Comparison of ENCODE assay signal across 13 cellular contexts in the genomic region with DNA sequence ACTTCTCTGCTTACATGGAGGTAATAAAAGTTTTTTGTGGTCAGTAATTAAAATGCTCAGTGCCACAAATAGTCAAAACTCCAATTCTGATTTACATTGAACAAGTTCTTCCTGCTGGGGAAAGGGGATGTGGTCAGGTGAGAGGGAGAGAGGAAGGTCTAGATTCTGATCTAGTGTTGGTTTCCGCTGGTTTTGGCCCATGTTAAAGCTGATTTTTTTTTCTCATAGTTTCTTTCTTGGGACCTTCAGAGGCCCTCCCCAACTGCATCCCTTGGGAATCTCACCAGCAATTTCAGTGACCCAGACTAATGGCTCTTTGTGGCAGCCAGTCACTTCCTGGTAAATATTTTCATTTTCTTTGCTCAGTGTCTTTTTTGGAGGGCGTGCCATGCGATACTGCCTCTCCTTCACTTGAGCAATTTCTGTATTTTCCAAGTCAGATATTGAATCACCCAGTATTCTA.
DNase-seq lines count a peak whose midpoint lies in the region; ATAC-seq, FAIRE-seq and TF ChIP-seq lines count a peak whose summit lies in the region.
"Had no signal": no experiment of that assay in that cellular context is flagged by ENCODE, and none has a peak within 500 bp of the region (broad histone marks: within the 10 kb centered on the region; RNA-seq: fewer than 3 reads in every experiment).

No MANE protein-coding gene starts in this region.

- peaks cover 24% of the 10 kb centered on the region for H3K27me3 Mint-ChIP-seq in activated naive CD8-positive, alpha-beta T cell treated with anti-CD3 and anti-CD28 coated beads, Interleukin-2, amount 10 ng/mL, durations not matched to agents 7 days and 5 days
- H3K27me3 Mint-ChIP-seq in activated naive CD8-positive, alpha-beta T cell treated with anti-CD3 and anti-CD28 coated beads for 36 hours: peaks cover 24% of the 10 kb centered on the region
- H3K27me3 Mint-ChIP-seq in astrocyte (ENCODE audit: low read depth, unreplicated experiment): no peaks in the 10 kb centered on the region
- H3K27me3 Mint-ChIP-seq in activated T-cell treated with anti-CD3 and anti-CD28 coated beads, Interleukin-2, amount 50 U/mL, for 4 hours (ENCODE audit: low read depth): peaks cover 3% of the 10 kb centered on the region
- H3K27me3 Mint-ChIP-seq: stimulated activated memory B cell treated with anti-CD40 and anti-IgM and Interleukin-4, amounts not matched to agents 10 μg/mL and 1 μg/mL and 100 μg/mL, for 72 hours had no signal

- H3K27ac Mint-ChIP-seq in activated naive CD8-positive, alpha-beta T cell treated with anti-CD3 and anti-CD28 coated beads, Interleukin-2, amount 10 ng/mL, durations not matched to agents 7 days and 5 days: no peak overlapping the region
- no peak overlapping the region for H3K27ac Mint-ChIP-seq in activated naive CD8-positive, alpha-beta T cell treated with anti-CD3 and anti-CD28 coated beads for 36 hours
- peak overlapping the region; percentile 69 for H3K27ac Mint-ChIP-seq in astrocyte (ENCODE audit: unreplicated experiment)
- H3K27ac Mint-ChIP-seq: stimulated activated memory B cell treated with anti-CD40 and anti-IgM and Interleukin-4, amounts not matched to agents 10 μg/mL and 1 μg/mL and 100 μg/mL, for 72 hours had no signal

- TF ChIP-seq CTCF in astrocyte (IDR thresholded peaks at IDR 0.05; ENCODE audit: insufficient read depth, low read depth, low read length) (no peak), tibial artery (IDR thresholded peaks at IDR 0.05) (no peak)

- H3K4me3 ChIP-seq in astrocyte (ENCODE audit: insufficient read depth, low read depth, low read length) (no peak overlapping the region), tibial artery (no peak overlapping the region)

- DNase-seq in activated naive CD8-positive, alpha-beta T cell treated with anti-CD3 and anti-CD28 coated beads, Interleukin-2, amount 10 ng/mL, durations not matched to agents 7 days and 5 days: no peak
- DNase-seq in activated naive CD8-positive, alpha-beta T cell treated with anti-CD3 and anti-CD28 coated beads for 36 hours: no peak
- no peak for DNase-seq in astrocyte (ENCODE audit: low read depth)
- no peak for DNase-seq in tibial artery
- DNase-seq in activated T-cell treated with anti-CD3 and anti-CD28 coated beads, Interleukin-2, amount 50 U/mL, for 4 hours: no peak
- no peak for DNase-seq in RKO (ENCODE audit: low spot score)
- DNase-seq: activated CD4-positive, alpha-beta T cell treated with anti-CD3 and anti-CD28 coated beads, Interleukin-2, amount 50 U/mL, for 1 hour; activated gamma-delta T cell; NCI-H1694 treated with DMSO at 0.1 percent for 48 hours; stimulated activated CD4-positive, alpha-beta T cell treated with anti-CD3 and anti-CD28 coated beads, Interleukin-2, amount 100 ng/mL, for 48 hours had no signal

- H3K4me3 Mint-ChIP-seq in activated naive CD8-positive, alpha-beta T cell treated with anti-CD3 and anti-CD28 coated beads, Interleukin-2, amount 10 ng/mL, durations not matched to agents 7 days and 5 days: peak overlapping the region; percentile 11
- H3K4me3 Mint-ChIP-seq in activated naive CD8-positive, alpha-beta T cell treated with anti-CD3 and anti-CD28 coated beads for 36 hours: no peak overlapping the region
- H3K4me3 Mint-ChIP-seq in astrocyte (ENCODE audit: unreplicated experiment): no peak overlapping the region
- no peak overlapping the region for H3K4me3 Mint-ChIP-seq in activated T-cell treated with anti-CD3 and anti-CD28 coated beads, Interleukin-2, amount 50 U/mL, for 4 hours
- H3K4me3 Mint-ChIP-seq: stimulated activated memory B cell treated with anti-CD40 and anti-IgM and Interleukin-4, amounts not matched to agents 10 μg/mL and 1 μg/mL and 100 μg/mL, for 72 hours had no signal

- no peaks in the 10 kb centered on the region for H3K9me3 Mint-ChIP-seq in activated naive CD8-positive, alpha-beta T cell treated with anti-CD3 and anti-CD28 coated beads, Interleukin-2, amount 10 ng/mL, durations not matched to agents 7 days and 5 days
- no peaks in the 10 kb centered on the region for H3K9me3 Mint-ChIP-seq in activated naive CD8-positive, alpha-beta T cell treated with anti-CD3 and anti-CD28 coated beads for 36 hours
- H3K9me3 Mint-ChIP-seq in astrocyte (ENCODE audit: unreplicated experiment): no peaks in the 10 kb centered on the region
- no peaks in the 10 kb centered on the region for H3K9me3 Mint-ChIP-seq in activated T-cell treated with anti-CD3 and anti-CD28 coated beads, Interleukin-2, amount 50 U/mL, for 4 hours
- H3K9me3 Mint-ChIP-seq: stimulated activated memory B cell treated with anti-CD40 and anti-IgM and Interleukin-4, amounts not matched to agents 10 μg/mL and 1 μg/mL and 100 μg/mL, for 72 hours had no signal

- H3K9me3 ChIP-seq in astrocyte (ENCODE audit: insufficient read depth, low read depth, low read length) (no peaks in the 10 kb centered on the region), tibial artery (no peaks in the 10 kb centered on the region)

- H2AFZ ChIP-seq in astrocyte (ENCODE audit: low read depth, low read length): peak overlapping the region; percentile 22

- H3K36me3 ChIP-seq in astrocyte (ENCODE audit: insufficient read depth, low read length): no peaks in the 10 kb centered on the region
- H3K36me3 ChIP-seq in tibial artery: no peaks in the 10 kb centered on the region

- no peaks in the 10 kb centered on the region for H4K20me1 ChIP-seq in astrocyte (ENCODE audit: insufficient read depth, low read length)

- H3K9ac ChIP-seq in astrocyte (ENCODE audit: low read length): no peak overlapping the region

- no peaks in the 10 kb centered on the region for H3K36me3 Mint-ChIP-seq in activated naive CD8-positive, alpha-beta T cell treated with anti-CD3 and anti-CD28 coated beads, Interleukin-2, amount 10 ng/mL, durations not matched to agents 7 days and 5 days
- H3K36me3 Mint-ChIP-seq in activated naive CD8-positive, alpha-beta T cell treated with anti-CD3 and anti-CD28 coated beads for 36 hours: no peaks in the 10 kb centered on the region
- H3K36me3 Mint-ChIP-seq in astrocyte (ENCODE audit: low read depth, unreplicated experiment): no peaks in the 10 kb centered on the region
- no peaks in the 10 kb centered on the region for H3K36me3 Mint-ChIP-seq in activated T-cell treated with anti-CD3 and anti-CD28 coated beads, Interleukin-2, amount 50 U/mL, for 4 hours (ENCODE audit: insufficient read depth)
- H3K36me3 Mint-ChIP-seq: stimulated activated memory B cell treated with anti-CD40 and anti-IgM and Interleukin-4, amounts not matched to agents 10 μg/mL and 1 μg/mL and 100 μg/mL, for 72 hours had no signal

- H3K27me3 ChIP-seq in astrocyte (ENCODE audit: insufficient read depth, low read length): no peaks in the 10 kb centered on the region
- H3K27me3 ChIP-seq in tibial artery: no peaks in the 10 kb centered on the region

- peaks cover 9% of the 10 kb centered on the region for H3K4me1 ChIP-seq in astrocyte (ENCODE audit: insufficient read depth, low read length)
- peaks cover 0 to 38% (median 21%) of the 10 kb centered on the region in 4 donors for H3K4me1 ChIP-seq in tibial artery

- ATAC-seq in activated naive CD8-positive, alpha-beta T cell treated with anti-CD3 and anti-CD28 coated beads, Interleukin-2, amount 10 ng/mL, durations not matched to agents 7 days and 5 days (ENCODE audit: low read depth): peak; percentile 50
- ATAC-seq in HG03064 (IDR thresholded peaks at IDR 0.05; ENCODE audit: low read depth, unreplicated experiment): peak; percentile 64
- no peak for ATAC-seq in activated T-cell treated with anti-CD3 and anti-CD28 coated beads, Interleukin-2, amount 50 U/mL, for 4 hours
- no peak for ATAC-seq in HG02884 (IDR thresholded peaks at IDR 0.05; ENCODE audit: unreplicated experiment)
- ATAC-seq: stimulated activated memory B cell treated with anti-CD40 and anti-IgM and Interleukin-4, amounts not matched to agents 10 μg/mL and 1 μg/mL and 100 μg/mL, for 72 hours had no signal

- H3K4me1 Mint-ChIP-seq in activated naive CD8-positive, alpha-beta T cell treated with anti-CD3 and anti-CD28 coated beads, Interleukin-2, amount 10 ng/mL, durations not matched to agents 7 days and 5 days: peaks cover 14% of the 10 kb centered on the region
- H3K4me1 Mint-ChIP-seq in activated naive CD8-positive, alpha-beta T cell treated with anti-CD3 and anti-CD28 coated beads for 36 hours: peaks cover 6% of the 10 kb centered on the region
- H3K4me1 Mint-ChIP-seq in astrocyte (ENCODE audit: low read depth, unreplicated experiment): peaks cover 17% of the 10 kb centered on the region
- H3K4me1 Mint-ChIP-seq in activated T-cell treated with anti-CD3 and anti-CD28 coated beads, Interleukin-2, amount 50 U/mL, for 4 hours (ENCODE audit: low read depth): no peaks in the 10 kb centered on the region

- intact Hi-C loops in tibial artery (cut with DNase I; ENCODE audit: low total_unique reads): loop anchor here (5.0 kb wide), 1 partner anchor 573 kb away; no protein-coding TSS in a partner anchor

- peak overlapping the region; percentile 14 for H3K27ac ChIP-seq in astrocyte (ENCODE audit: low read depth, low read length)
- peak overlapping the region; percentile 54 to 63 for H3K27ac ChIP-seq in tibial artery

- peak overlapping the region; percentile 53 for H3K4me2 ChIP-seq in astrocyte (ENCODE audit: low read length)

- POLR2A ChIA-PET in activated naive CD8-positive, alpha-beta T cell treated with anti-CD3 and anti-CD28 coated beads, Interleukin-2, amount 10 ng/mL, durations not matched to agents 7 days and 5 days (lab: Charles Lee): no interaction called here

- FAIRE-seq in astrocyte (lab: Jason Lieb, UNC): no peak

- H3K79me2 ChIP-seq in astrocyte (ENCODE audit: insufficient read depth, low read length): no peaks in the 10 kb centered on the region

Comparison
In these comparisons a context has a peak if more than half of its experiments do, and no peak if none do; other contexts are left out.
1. ATAC-seq: peak in activated naive CD8-positive, alpha-beta T cell treated with anti-CD3 and anti-CD28 coated beads, Interleukin-2, amount 10 ng/mL, durations not matched to agents 7 days and 5 days (single experiment) and HG03064 (single experiment); none in activated T-cell treated with anti-CD3 and anti-CD28 coated beads, Interleukin-2, amount 50 U/mL, for 4 hours (0 of 2) and HG02884 (single experiment).